Comparison of ENCODE assay signal across 23 cellular contexts in the genomic region with DNA sequence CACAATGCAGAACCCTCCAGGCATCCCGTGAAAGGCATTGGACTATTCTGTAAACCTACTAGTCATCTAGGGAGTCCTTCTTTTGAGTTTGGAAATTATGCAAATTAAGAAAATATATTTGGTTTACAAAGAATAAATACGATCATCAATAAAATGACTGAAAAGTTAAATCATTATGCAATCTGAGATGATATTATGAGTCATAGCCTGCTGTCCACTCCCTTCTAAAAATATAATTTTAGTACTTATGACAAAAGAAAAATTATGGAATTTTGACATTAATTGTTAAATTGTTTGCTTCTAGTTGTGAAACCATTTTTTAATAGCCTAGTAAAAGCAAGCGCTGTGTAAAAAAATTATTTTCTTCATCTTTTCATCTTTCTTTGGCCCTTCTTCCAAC.
A peak's percentile ranks its signal among the peaks of the same experiment; 100 is the strongest.
DNase-seq lines count a peak whose midpoint lies in the region; TF ChIP-seq lines count a peak whose summit lies in the region.
"Had no signal": no experiment of that assay in that cellular context is flagged by ENCODE, and none has a peak within 500 bp of the region (broad histone marks: within the 10 kb centered on the region; RNA-seq: fewer than 3 reads in every experiment).

No MANE protein-coding gene starts in this region.

- H3K4me1 ChIP-seq in adipocyte (ENCODE audit: control insufficient read depth, insufficient read depth, low read length) (peaks cover 63% of the 10 kb centered on the region), mesenchymal stem cell (ENCODE audit: control insufficient read depth, insufficient read depth, low read depth, low read length) (peaks cover 2% of the 10 kb centered on the region), subcutaneous abdominal adipose tissue (ENCODE audit: control insufficient read depth in 5 of 5, insufficient read depth in 5 of 5, low read length in 5 of 5) (peaks cover 0 to 29% (median 17%) of the 10 kb centered on the region in 5 donors)
- H3K4me1 ChIP-seq: uterus had no signal

- H3K9me3 ChIP-seq in adipocyte (ENCODE audit: control insufficient read depth, low read length) (no peaks in the 10 kb centered on the region), mesenchymal stem cell (ENCODE audit: control insufficient read depth, low read length) (no peaks in the 10 kb centered on the region), subcutaneous abdominal adipose tissue (ENCODE audit: control insufficient read depth in 5 of 5, low read length in 5 of 5) (no peaks in the 10 kb centered on the region)
- H3K9me3 ChIP-seq: neutrophil, uterus had no signal

- no peak overlapping the region for H3K18ac ChIP-seq in mesenchymal stem cell (ENCODE audit: low read depth in 1 of 2, low read length in 2 of 2)

- no peaks in the 10 kb centered on the region for H3K79me1 ChIP-seq in mesenchymal stem cell (replicated peaks; ENCODE audit: low read length, poor library complexity, severe bottlenecking)

- no peak overlapping the region for H4K91ac ChIP-seq in mesenchymal stem cell (ENCODE audit: low read length)

- H3K27me3 ChIP-seq in adipocyte (replicated peaks; ENCODE audit: control insufficient read depth, insufficient read depth, low read length) (no peaks in the 10 kb centered on the region), mesenchymal stem cell (ENCODE audit: control insufficient read depth in 1 of 2, insufficient read depth in 1 of 2, low read length in 2 of 2) (no peaks in the 10 kb centered on the region), subcutaneous abdominal adipose tissue (ENCODE audit: control insufficient read depth in 5 of 5, insufficient read depth in 4 of 5, low read length in 5 of 5) (no peaks in the 10 kb centered on the region)
- H3K27me3 ChIP-seq: neutrophil, uterus had no signal

- H4K8ac ChIP-seq in mesenchymal stem cell (ENCODE audit: low read length), result no peak overlapping the region

- TF ChIP-seq CTCF in progenitor cell of endocrine pancreas (IDR thresholded peaks at IDR 0.05; ENCODE audit: unreplicated experiment), result no peak

- H3K27me3 Mint-ChIP-seq in progenitor cell of endocrine pancreas, result no peaks in the 10 kb centered on the region
- H3K27me3 Mint-ChIP-seq: activated CD8-positive, alpha-beta T cell treated with anti-CD3 and anti-CD28 coated beads for 36 hours had no signal

- H2BK12ac ChIP-seq in mesenchymal stem cell (ENCODE audit: low read length in 2 of 2), result peak overlapping the region in 1 of 2 experiments; percentile 59

- peaks cover 2% of the 10 kb centered on the region for H3K4me1 Mint-ChIP-seq in progenitor cell of endocrine pancreas (ENCODE audit: low read depth)

- no peak for TF ChIP-seq POLR2A in erythroblast (IDR thresholded peaks at IDR 0.05; ENCODE audit: low read length)

- no peaks in the 10 kb centered on the region for H3K36me3 ChIP-seq in adipocyte (ENCODE audit: control insufficient read depth, insufficient read depth, low read length, severe bottlenecking)
- H3K36me3 ChIP-seq in mesenchymal stem cell (ENCODE audit: control insufficient read depth in 1 of 2, insufficient read depth in 2 of 2, low read depth in 1 of 2, low read length in 2 of 2), result no peaks in the 10 kb centered on the region
- no peaks in the 10 kb centered on the region for H3K36me3 ChIP-seq in subcutaneous abdominal adipose tissue (ENCODE audit: control insufficient read depth in 5 of 5, insufficient read depth in 5 of 5, low read length in 5 of 5)
- H3K36me3 ChIP-seq: neutrophil, uterus had no signal

- no peaks in the 10 kb centered on the region for H3K9me3 Mint-ChIP-seq in progenitor cell of endocrine pancreas (ENCODE audit: low read depth)
- H3K9me3 Mint-ChIP-seq: activated CD8-positive, alpha-beta T cell treated with anti-CD3 and anti-CD28 coated beads for 36 hours; H9 had no signal

- WGBS in mesenchymal stem cell, result 100% methylated on average over 1 of the region's 3 CpGs

- no peak overlapping the region for H3K4me2 ChIP-seq in mesenchymal stem cell (ENCODE audit: low read length, poor library complexity, severe bottlenecking)

- no peak overlapping the region for H3K4ac ChIP-seq in mesenchymal stem cell (ENCODE audit: low read depth in 1 of 2, low read length in 2 of 2)

- no peak overlapping the region for H3K23ac ChIP-seq in mesenchymal stem cell (ENCODE audit: low read length in 2 of 2)

- H2AFZ ChIP-seq in mesenchymal stem cell (ENCODE audit: low read depth, low read length), result no peak overlapping the region

- no peak overlapping the region for H2BK15ac ChIP-seq in mesenchymal stem cell (ENCODE audit: low read depth, poor library complexity, severe bottlenecking)

- peak; percentile 50 for DNase-seq in HCEC 1CT
- no peak for DNase-seq in adipocyte (ENCODE audit: low read depth)
- no peak for DNase-seq in mesenchymal stem cell
- no peak for DNase-seq in NCI-H2107 (lab: John Stamatoyannopoulos, UW)
- DNase-seq in erythroblast (lab: John Stamatoyannopoulos, UW), result no peak
- DNase-seq in progenitor cell of endocrine pancreas (ENCODE audit: low spot score, unreplicated experiment), result no peak
- DNase-seq: activated CD8-positive, alpha-beta T cell treated with anti-CD3 and anti-CD28 coated beads for 36 hours; activated gamma-delta T cell; activated T-cell treated with anti-CD3 and anti-CD28 coated beads for 4 hours; central memory CD4-positive, alpha-beta T cell; GF-D8; H9; MM.1S; NCI-H146; NCI-H2171; NCI-H524; RPMI8226; stimulated activated CD4-positive, alpha-beta T cell treated with anti-CD3 and anti-CD28 coated beads, Interleukin-15, amount 100 ng/mL, for 24 hours; stimulated activated CD8-positive, alpha-beta memory T cell treated with anti-CD3 and anti-CD28 coated beads, Interleukin-4, amount 100 ng/mL, for 48 hours had no signal

- H3K4me3 ChIP-seq in adipocyte (ENCODE audit: low read length), result peak overlapping the region; percentile 49
- H3K4me3 ChIP-seq in mesenchymal stem cell (ENCODE audit: insufficient read depth in 1 of 2, low read depth in 1 of 2, low read length in 2 of 2), result no peak overlapping the region
- H3K4me3 ChIP-seq in subcutaneous abdominal adipose tissue (ENCODE audit: low read depth in 1 of 5, low read length in 5 of 5), result no peak overlapping the region
- H3K4me3 ChIP-seq: uterus had no signal

- no peaks in the 10 kb centered on the region for H3K36me3 Mint-ChIP-seq in progenitor cell of endocrine pancreas (ENCODE audit: insufficient read depth)

- no peak overlapping the region for H2AK5ac ChIP-seq in mesenchymal stem cell (ENCODE audit: low read length, severe bottlenecking)

- H3K27ac ChIP-seq in mesenchymal stem cell (ENCODE audit: low read length, poor library complexity, severe bottlenecking), result peak overlapping the region; percentile 95
- H3K27ac ChIP-seq in subcutaneous abdominal adipose tissue (ENCODE audit: low read depth, low read length), result peak overlapping the region; percentile 90
- H3K27ac ChIP-seq: epithelial cell of prostate, neutrophil had no signal

- H2BK5ac ChIP-seq in mesenchymal stem cell (ENCODE audit: low read depth, low read length, poor library complexity, severe bottlenecking), result no peak overlapping the region

- no peak overlapping the region for H3K14ac ChIP-seq in mesenchymal stem cell (ENCODE audit: low read length in 2 of 2)

- H3K9ac ChIP-seq in adipocyte (ENCODE audit: low read length) (peak overlapping the region; percentile 55), mesenchymal stem cell (ENCODE audit: low read length) (peak overlapping the region; percentile 72), subcutaneous abdominal adipose tissue (ENCODE audit: low read length in 5 of 5) (peak overlapping the region in 3 of 5 donors; percentile 15 to 33 (median 17))

- no peak overlapping the region for H3K27ac Mint-ChIP-seq in progenitor cell of endocrine pancreas
- H3K27ac Mint-ChIP-seq: activated CD8-positive, alpha-beta T cell treated with anti-CD3 and anti-CD28 coated beads for 36 hours; H9 had no signal

- H2BK120ac ChIP-seq in mesenchymal stem cell (ENCODE audit: low read depth, low read length), result no peak overlapping the region

- H3K4me3 Mint-ChIP-seq in progenitor cell of endocrine pancreas (ENCODE audit: low read depth), result no peak overlapping the region
- H3K4me3 Mint-ChIP-seq: activated CD8-positive, alpha-beta T cell treated with anti-CD3 and anti-CD28 coated beads for 36 hours; H9 had no signal

Comparison
In these comparisons a context has a peak if more than half of its experiments do, and no peak if none do; other contexts are left out.
1. H3K9ac ChIP-seq: peak in every context shown above with its lines; median percentile 72 in mesenchymal stem cell; 55 in adipocyte; 17 in subcutaneous abdominal adipose tissue.